Comparison of ENCODE assay signal across 10 cellular contexts in genomic region chr19:16340092-16340491, GRCh38. TPM values are rescaled to one million over a fixed set of nuclear protein-coding genes. Genes with fewer than 3 reads are reported as not detected.
DNase-seq lines count a peak whose midpoint lies in the region; ATAC-seq and TF ChIP-seq lines count a peak whose summit lies in the region.
"Had no signal": no experiment of that assay in that cellular context is flagged by ENCODE, and none has a peak within 500 bp of the region (broad histone marks: within the 10 kb centered on the region; RNA-seq: fewer than 3 reads in every experiment).

No MANE protein-coding gene starts in this region.

- TF ChIP-seq POLR2A in HCT116 (IDR thresholded peaks at IDR 0.05; ENCODE audit: borderline replicate concordance, extremely low read depth, insufficient read depth, insufficient read length), result no peak

- H3K27me3 ChIP-seq in CD8-positive, alpha-beta memory T cell (ENCODE audit: insufficient read depth, low read length, poor library complexity, severe bottlenecking), result no peaks in the 10 kb centered on the region
- H3K27me3 ChIP-seq in HCT116 (ENCODE audit: insufficient read depth, low read length), result no peaks in the 10 kb centered on the region

- H3K4me1 Mint-ChIP-seq in CD8-positive, alpha-beta memory T cell, result peaks cover 57 to 64% (median 63%) of the 10 kb centered on the region in 3 donors
- H3K4me1 Mint-ChIP-seq in natural killer cell, result peaks cover 66 to 78% of the 10 kb centered on the region in 2 donors

- peak overlapping the region; percentile 16 for H2AFZ ChIP-seq in HCT116 (ENCODE audit: low read depth, low read length, poor library complexity, severe bottlenecking)

- peak overlapping the region in 3 of 7 donors; percentile 8 to 57 (median 12) for H3K4me3 Mint-ChIP-seq in CD8-positive, alpha-beta memory T cell
- H3K4me3 Mint-ChIP-seq in natural killer cell, result peak overlapping the region; percentile 46

- H3K27ac ChIP-seq in CD8-positive, alpha-beta memory T cell (ENCODE audit: low read depth, low read length), result no peak overlapping the region
- no peak overlapping the region for H3K27ac ChIP-seq in HCT116 (ENCODE audit: low read depth, low read length)
- H3K27ac ChIP-seq: epithelial cell of prostate had no signal

- no peak for TF ChIP-seq RAD21 in HCT116 (IDR thresholded peaks at IDR 0.05; ENCODE audit: low read depth)

- H3K27me3 Mint-ChIP-seq in CD8-positive, alpha-beta memory T cell, result no peaks in the 10 kb centered on the region
- no peaks in the 10 kb centered on the region for H3K27me3 Mint-ChIP-seq in natural killer cell (ENCODE audit: low read depth in 2 of 2)

- no peak for DNase-seq in CD8-positive, alpha-beta memory T cell
- DNase-seq in HCT116 (ENCODE audit: low read depth, low spot score), result no peak
- peak; percentile 66 for DNase-seq in astrocyte of the spinal cord (ENCODE audit: low read depth, low spot score)
- no peak for DNase-seq in natural killer cell
- DNase-seq in activated T-cell treated with anti-CD3 and anti-CD28 coated beads for 4 hours, result no peak
- DNase-seq: NCI-H1105 had no signal

- H3K9me3 Mint-ChIP-seq in CD8-positive, alpha-beta memory T cell, result no peaks in the 10 kb centered on the region
- no peaks in the 10 kb centered on the region for H3K9me3 Mint-ChIP-seq in natural killer cell

- ATAC-seq in HCT116, result no peak
- ATAC-seq in natural killer cell, result no peak
- ATAC-seq in HG03139 (IDR thresholded peaks at IDR 0.05; ENCODE audit: unreplicated experiment), result no peak
- ATAC-seq in HG02840 (IDR thresholded peaks at IDR 0.05; ENCODE audit: low FRiP score, unreplicated experiment), result no peak

- in situ Hi-C loops in astrocyte of the spinal cord (cut with HindIII; ENCODE audit: low sequenced_read_pairs), result no loop called here

- H3K4me2 ChIP-seq in HCT116 (ENCODE audit: low read length), result peak overlapping the region; percentile 28; the same call in 1 of the 2 replicates

- no peaks in the 10 kb centered on the region for H3K9me3 ChIP-seq in CD8-positive, alpha-beta memory T cell (ENCODE audit: low read length)
- no peaks in the 10 kb centered on the region for H3K9me3 ChIP-seq in HCT116 (ENCODE audit: control insufficient read depth in 1 of 2, insufficient read depth in 1 of 2, low read depth in 1 of 2, low read length in 2 of 2)
- H3K9me3 ChIP-seq: thoracic aorta had no signal

- no peaks in the 10 kb centered on the region for H3K36me3 ChIP-seq in CD8-positive, alpha-beta memory T cell (ENCODE audit: insufficient read depth, low read length)
- no peaks in the 10 kb centered on the region for H3K36me3 ChIP-seq in HCT116 (ENCODE audit: control insufficient read depth in 1 of 2, insufficient read depth in 2 of 2, low read length in 2 of 2)
- H3K36me3 ChIP-seq: thoracic aorta had no signal

- POLR2A ChIA-PET in CD8-positive, alpha-beta memory T cell (lab: Charles Lee), result interaction anchor here (1.0 to 8.7 kb wide), 5 partner anchors 10 to 38 kb away, joined by 3 to 137 read pairs (median 6); no protein-coding TSS in a partner anchor
- POLR2A ChIA-PET in HCT116 (lab: Charles Lee), result interaction anchor here (1.1 to 2.4 kb wide), 2 partner anchors 11 to 17 kb away, joined by 4 to 32 read pairs; no protein-coding TSS in a partner anchor

- TF ChIP-seq CTCF in HCT116 (IDR thresholded peaks at IDR 0.05 in 2 of 3, conservative IDR thresholded peaks at IDR 0.05 in 1 of 3; ENCODE audit: borderline replicate concordance in 1 of 3, insufficient read depth in 1 of 3, low read depth in 2 of 3, low read length in 2 of 3), result no peak
- TF ChIP-seq CTCF in astrocyte of the spinal cord (IDR thresholded peaks at IDR 0.05; ENCODE audit: low read depth, low read length), result no peak
- TF ChIP-seq CTCF in natural killer cell (IDR thresholded peaks at IDR 0.05), result no peak

- H3K79me2 ChIP-seq in HCT116 (ENCODE audit: insufficient read depth, low read length), result no peaks in the 10 kb centered on the region

- no peak overlapping the region for H3K4me3 ChIP-seq in CD8-positive, alpha-beta memory T cell (ENCODE audit: low read length)
- H3K4me3 ChIP-seq in HCT116 (replicated peaks in 1 of 2; ENCODE audit: low read depth in 1 of 2, low read length in 2 of 2), result no peak overlapping the region
- no peak overlapping the region for H3K4me3 ChIP-seq in astrocyte of the spinal cord (ENCODE audit: low read depth, low read length)
- H3K4me3 ChIP-seq: thoracic aorta had no signal

- no peaks in the 10 kb centered on the region for H4K20me1 ChIP-seq in HCT116 (ENCODE audit: insufficient read depth)

- H3K36me3 Mint-ChIP-seq in CD8-positive, alpha-beta memory T cell, result no peaks in the 10 kb centered on the region
- no peaks in the 10 kb centered on the region for H3K36me3 Mint-ChIP-seq in natural killer cell

- no TSS peak for BruUV-seq in HCT116 (replicated peaks; lab: Mats Ljungman, UMichigan)

- H3K27ac Mint-ChIP-seq in CD8-positive, alpha-beta memory T cell, result peak overlapping the region; percentile 4 to 81 (median 52)
- peak overlapping the region; percentile 97 to 98 for H3K27ac Mint-ChIP-seq in natural killer cell

- RAD21 ChIA-PET in HCT116 (lab: Charles Lee; ENCODE audit: low non-redundant PET in 1 of 2, low total read pairs in 2 of 2, uncharacterized antibody in 2 of 2, unreplicated experiment in 2 of 2), result no interaction called here

- CTCF ChIA-PET in CD8-positive, alpha-beta memory T cell (lab: Charles Lee), result interaction anchor here (0.9 to 22.1 kb wide), 6 partner anchors 10 to 43 kb away, joined by 3 to 403 read pairs (median 8); no protein-coding TSS in a partner anchor
- CTCF ChIA-PET in HCT116 (lab: Charles Lee), result interaction anchor here (1.3 to 1.4 kb wide), 2 partner anchors 10 to 16 kb away, joined by 4 to 6 read pairs; partner anchors contain the start of gene KLF2

- peaks cover 73% of the 10 kb centered on the region for H3K4me1 ChIP-seq in CD8-positive, alpha-beta memory T cell (ENCODE audit: insufficient read depth, low read length)
- H3K4me1 ChIP-seq in HCT116 (ENCODE audit: control insufficient read depth in 1 of 2, insufficient read depth in 2 of 2, low read length in 2 of 2), result peaks cover 23 to 38% of the 10 kb centered on the region in 2 experiments

- intact Hi-C loops in HCT116 (cut with micrococcal nuclease) (no loop called here), natural killer cell (cut with micrococcal nuclease) (no loop called here)

- peak overlapping the region; percentile 27; the same call in 1 of the 2 replicates for H3K9ac ChIP-seq in HCT116 (ENCODE audit: low read length)

- no peaks in the 10 kb centered on the region for H3K9me2 ChIP-seq in HCT116 (ENCODE audit: insufficient read depth)

TF ChIP-seq in HCT116, 20 proteins besides CTCF, POLR2A, EP300 and RAD21:
- TF ChIP-seq ZFX (IDR thresholded peaks at IDR 0.05) (no peak), SRF (IDR thresholded peaks at IDR 0.05; ENCODE audit: low read depth) (no peak), ELF1 (IDR thresholded peaks at IDR 0.05; ENCODE audit: borderline replicate concordance, low read depth) (no peak), EGR1 (IDR thresholded peaks at IDR 0.05; ENCODE audit: low read depth) (no peak), TCF7L2 (IDR thresholded peaks at IDR 0.05; ENCODE audit: borderline replicate concordance, extremely low read depth, insufficient read depth, insufficient read length) (no peak), JUND (IDR thresholded peaks at IDR 0.05) (no peak)
- TF ChIP-seq, protein P1, sequence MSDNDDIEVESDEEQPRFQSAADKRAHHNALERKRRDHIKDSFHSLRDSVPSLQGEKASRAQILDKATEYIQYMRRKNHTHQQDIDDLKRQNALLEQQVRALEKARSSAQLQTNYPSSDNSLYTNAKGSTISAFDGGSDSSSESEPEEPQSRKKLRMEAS (IDR thresholded peaks at IDR 0.05), result no peak
TF ChIP-seq in HCT116: peak in this region for 0.

RNA-seq across cellular contexts. Expression of gene KLF2, which starts 15.5 kb away (rescaled TPM):
- total RNA-seq in CD8-positive, alpha-beta memory T cell, result 10 to 100 TPM; 33.7 to 37.5 TPM
- polyA plus RNA-seq in CD8-positive, alpha-beta memory T cell, result 219 TPM
- total RNA-seq in HCT116 (2021; ENCODE audit: unreplicated experiment) (39.4 TPM), natural killer cell (100 to 1,000 TPM; 246 to 645 (median 377) TPM)
- polyA plus RNA-seq in HCT116 (2012), result 37.7 and 54.7 TPM in 2 replicates
